Comparison of ENCODE assay signal across 9 cellular contexts in genomic region chr5:1494780-1495524, GRCh38. TPM values are rescaled to one million over a fixed set of nuclear protein-coding genes. Genes with fewer than 3 reads are reported as not detected.
A peak's percentile ranks its signal among the peaks of the same experiment; 100 is the strongest.
DNase-seq lines count a peak whose midpoint lies in the region; ATAC-seq and TF ChIP-seq lines count a peak whose summit lies in the region.
"Had no signal": no experiment of that assay in that cellular context is flagged by ENCODE, and none has a peak within 500 bp of the region (broad histone marks: within the 10 kb centered on the region; RNA-seq: fewer than 3 reads in every experiment).

No MANE protein-coding gene starts in this region.

- peak overlapping the region in 1 of 2 donors; percentile 82 for H3K27ac Mint-ChIP-seq in stimulated activated naive CD8-positive, alpha-beta T cell treated with anti-CD3 and anti-CD28 coated beads, Interleukin-15, amount 100 ng/mL, for 72 hours

- peaks cover 41% of the 10 kb centered on the region for H3K36me3 Mint-ChIP-seq in activated T-cell treated with anti-CD3 and anti-CD28 coated beads, Interleukin-2, amount 50 U/mL, for 4 hours (ENCODE audit: insufficient read depth)

- H3K4me1 Mint-ChIP-seq in activated T-cell treated with anti-CD3 and anti-CD28 coated beads, Interleukin-2, amount 50 U/mL, for 4 hours (ENCODE audit: low read depth), result peaks cover 31% of the 10 kb centered on the region
- peaks cover 86% of the 10 kb centered on the region for H3K4me1 Mint-ChIP-seq in stimulated activated naive CD8-positive, alpha-beta T cell treated with anti-CD3 and anti-CD28 coated beads, Interleukin-15, amount 100 ng/mL, for 72 hours

- H3K36me3 ChIP-seq in tibial artery, result peaks cover 9 to 66% (median 43%) of the 10 kb centered on the region in 3 donors

- DNase-seq in activated CD8-positive, alpha-beta memory T cell treated with anti-CD3 and anti-CD28 coated beads for 24 hours, result peak; percentile 75
- DNase-seq in activated CD8-positive, alpha-beta memory T cell treated with anti-CD3 and anti-CD28 coated beads, Interleukin-2, amount 50 U/mL, for 48 hours, result no peak
- peak; percentile 15 for DNase-seq in activated T-cell treated with anti-CD3 and anti-CD28 coated beads, Interleukin-2, amount 50 U/mL, for 4 hours
- DNase-seq in stimulated activated naive CD8-positive, alpha-beta T cell treated with anti-CD3 and anti-CD28 coated beads, Interleukin-15, amount 100 ng/mL, for 72 hours, result no peak
- DNase-seq in NCI-H1694 (lab: John Stamatoyannopoulos, UW) (no peak), tibial artery (no peak)
- DNase-seq: dermis blood vessel endothelial cell had no signal

- H3K4me3 Mint-ChIP-seq in activated T-cell treated with anti-CD3 and anti-CD28 coated beads, Interleukin-2, amount 50 U/mL, for 4 hours, result peak overlapping the region; percentile 61
- H3K4me3 Mint-ChIP-seq in stimulated activated naive CD8-positive, alpha-beta T cell treated with anti-CD3 and anti-CD28 coated beads, Interleukin-15, amount 100 ng/mL, for 72 hours, result peak overlapping the region; percentile 18 to 44

- H3K27ac ChIP-seq in tibial artery, result no peak overlapping the region

- H3K4me1 ChIP-seq in tibial artery, result peaks cover 0 to 3% (median 0%) of the 10 kb centered on the region in 4 donors

- ATAC-seq in HG03103 (IDR thresholded peaks at IDR 0.05; ENCODE audit: low read depth, unreplicated experiment) (peak; percentile 45), SK-N-SH treated with all-trans-retinoic acid at 6 μM for 48 hours (no peak)
- ATAC-seq in activated T-cell treated with anti-CD3 and anti-CD28 coated beads, Interleukin-2, amount 50 U/mL, for 4 hours, result peak; percentile 23 to 60
- ATAC-seq in stimulated activated naive CD8-positive, alpha-beta T cell treated with anti-CD3 and anti-CD28 coated beads, Interleukin-15, amount 100 ng/mL, for 72 hours, result peak; percentile 39

- H3K9me3 Mint-ChIP-seq in activated T-cell treated with anti-CD3 and anti-CD28 coated beads, Interleukin-2, amount 50 U/mL, for 4 hours, result no peaks in the 10 kb centered on the region
- no peaks in the 10 kb centered on the region for H3K9me3 Mint-ChIP-seq in stimulated activated naive CD8-positive, alpha-beta T cell treated with anti-CD3 and anti-CD28 coated beads, Interleukin-15, amount 100 ng/mL, for 72 hours

- intact Hi-C loops in tibial artery (cut with DNase I; ENCODE audit: low total_unique reads), result no loop called here

- no peak overlapping the region for H3K4me3 ChIP-seq in tibial artery

- TF ChIP-seq CTCF in tibial artery (IDR thresholded peaks at IDR 0.05), result no peak

- no peaks in the 10 kb centered on the region for H3K27me3 ChIP-seq in tibial artery

- H3K27me3 Mint-ChIP-seq in activated T-cell treated with anti-CD3 and anti-CD28 coated beads, Interleukin-2, amount 50 U/mL, for 4 hours (ENCODE audit: low read depth), result no peaks in the 10 kb centered on the region
- H3K27me3 Mint-ChIP-seq in stimulated activated naive CD8-positive, alpha-beta T cell treated with anti-CD3 and anti-CD28 coated beads, Interleukin-15, amount 100 ng/mL, for 72 hours, result no peaks in the 10 kb centered on the region

- H3K9me3 ChIP-seq in tibial artery, result no peaks in the 10 kb centered on the region

TF ChIP-seq in SK-N-SH treated with all-trans-retinoic acid at 6 μM for 48 hours, 23 proteins besides CTCF, POLR2A, EP300 and RAD21:
- TF ChIP-seq BACH2 (CRISPR knock-in tag; IDR thresholded peaks at IDR 0.05; ENCODE audit: borderline replicate concordance), result no peak
- TF ChIP-seq ZC3H10 (CRISPR knock-in tag; IDR thresholded peaks at IDR 0.05), result no peak
- TF ChIP-seq POU6F1 (CRISPR knock-in tag; IDR thresholded peaks at IDR 0.05; ENCODE audit: borderline replicate concordance, low read depth), result no peak
- no peak for TF ChIP-seq CSRNP3 (CRISPR knock-in tag; IDR thresholded peaks at IDR 0.05)
- no peak for TF ChIP-seq ISL1 (CRISPR knock-in tag; IDR thresholded peaks at IDR 0.05)
- TF ChIP-seq ESRRG (CRISPR knock-in tag; IDR thresholded peaks at IDR 0.05), result no peak
- no peak for TF ChIP-seq PATZ1 (CRISPR knock-in tag; IDR thresholded peaks at IDR 0.05; ENCODE audit: borderline replicate concordance)
- TF ChIP-seq CREB5 (CRISPR knock-in tag; IDR thresholded peaks at IDR 0.05; ENCODE audit: low read depth), result no peak
- TF ChIP-seq TOX (CRISPR knock-in tag; IDR thresholded peaks at IDR 0.05; ENCODE audit: borderline replicate concordance), result no peak

RNA-seq across cellular contexts. Expression of gene LPCAT1, which starts 28.8 kb away (rescaled TPM):
- 10 to 100 TPM; 60.6 to 76.8 (median 65.7) TPM for total RNA-seq in activated T-cell treated with anti-CD3 and anti-CD28 coated beads, Interleukin-2, amount 50 U/mL, for 4 hours

RNA-seq across cellular contexts. Expression of gene SLC6A3, which starts 49.7 kb away (rescaled TPM):
- total RNA-seq in activated T-cell treated with anti-CD3 and anti-CD28 coated beads, Interleukin-2, amount 50 U/mL, for 4 hours, result not detected
- total RNA-seq: dermis blood vessel endothelial cell had no signal

Comparison
In these comparisons a context has a peak if more than half of its experiments do, and no peak if none do; other contexts are left out.
1. DNase-seq: peak in activated CD8-positive, alpha-beta memory T cell treated with anti-CD3 and anti-CD28 coated beads for 24 hours (single experiment) and activated T-cell treated with anti-CD3 and anti-CD28 coated beads, Interleukin-2, amount 50 U/mL, for 4 hours (single experiment); none in activated CD8-positive, alpha-beta memory T cell treated with anti-CD3 and anti-CD28 coated beads, Interleukin-2, amount 50 U/mL, for 48 hours (single experiment), stimulated activated naive CD8-positive, alpha-beta T cell treated with anti-CD3 and anti-CD28 coated beads, Interleukin-15, amount 100 ng/mL, for 72 hours (0 of 2), NCI-H1694 (single experiment) and tibial artery (0 of 2).